ENCODE assay signal across 9 cellular contexts in the genomic region with DNA sequence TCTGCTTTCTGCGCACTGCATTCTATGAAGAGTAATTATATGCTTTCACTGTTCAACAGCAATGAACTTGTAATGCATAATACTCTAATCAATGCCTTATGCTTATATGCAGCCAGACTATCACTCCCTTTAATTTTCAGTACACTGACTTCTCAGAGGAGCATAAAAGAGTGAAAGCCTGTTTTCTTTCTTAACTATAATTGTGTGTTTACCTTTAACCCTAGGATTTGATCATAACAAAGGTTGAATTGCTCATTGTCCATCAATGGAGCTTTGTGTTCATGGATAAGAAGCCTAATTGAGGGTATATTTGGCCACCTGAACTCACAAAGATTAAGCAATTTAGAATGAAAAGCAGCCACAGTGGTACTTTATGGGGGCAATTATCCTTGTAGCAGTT.
"Had no signal": no experiment of that assay in that cellular context is flagged by ENCODE, and none has a peak within 500 bp of the region (broad histone marks: within the 10 kb centered on the region; RNA-seq: fewer than 3 reads in every experiment).

No MANE protein-coding gene starts in this region.

- ATAC-seq: activated CD4-positive, alpha-beta T cell treated with anti-CD3 and anti-CD28 coated beads for 36 hours; esophagus mucosa had no signal

- H3K27ac Mint-ChIP-seq: activated CD4-positive, alpha-beta memory T cell treated with anti-CD3 and anti-CD28 coated beads, Interleukin-2, amount 10 ng/mL, durations not matched to agents 7 days and 5 days; activated CD4-positive, alpha-beta T cell treated with anti-CD3 and anti-CD28 coated beads for 36 hours had no signal

- H3K4me1 Mint-ChIP-seq: activated CD4-positive, alpha-beta memory T cell treated with anti-CD3 and anti-CD28 coated beads, Interleukin-2, amount 10 ng/mL, durations not matched to agents 7 days and 5 days; activated CD4-positive, alpha-beta T cell treated with anti-CD3 and anti-CD28 coated beads for 36 hours had no signal

- H3K4me3 Mint-ChIP-seq: activated CD4-positive, alpha-beta memory T cell treated with anti-CD3 and anti-CD28 coated beads, Interleukin-2, amount 10 ng/mL, durations not matched to agents 7 days and 5 days; activated CD4-positive, alpha-beta T cell treated with anti-CD3 and anti-CD28 coated beads for 36 hours had no signal

- H3K27me3 Mint-ChIP-seq: activated CD4-positive, alpha-beta memory T cell treated with anti-CD3 and anti-CD28 coated beads, Interleukin-2, amount 10 ng/mL, durations not matched to agents 7 days and 5 days; activated CD4-positive, alpha-beta T cell treated with anti-CD3 and anti-CD28 coated beads for 36 hours had no signal

- DNase-seq: activated CD4-positive, alpha-beta memory T cell treated with anti-CD3 and anti-CD28 coated beads, Interleukin-2, amount 10 ng/mL, durations not matched to agents 7 days and 5 days; activated CD4-positive, alpha-beta T cell treated with anti-CD3 and anti-CD28 coated beads for 36 hours; activated naive CD4-positive, alpha-beta T cell; aorta; hypothalamus; kidney glomerular epithelial cell; retina; stomach had no signal
